In the genomic region with DNA sequence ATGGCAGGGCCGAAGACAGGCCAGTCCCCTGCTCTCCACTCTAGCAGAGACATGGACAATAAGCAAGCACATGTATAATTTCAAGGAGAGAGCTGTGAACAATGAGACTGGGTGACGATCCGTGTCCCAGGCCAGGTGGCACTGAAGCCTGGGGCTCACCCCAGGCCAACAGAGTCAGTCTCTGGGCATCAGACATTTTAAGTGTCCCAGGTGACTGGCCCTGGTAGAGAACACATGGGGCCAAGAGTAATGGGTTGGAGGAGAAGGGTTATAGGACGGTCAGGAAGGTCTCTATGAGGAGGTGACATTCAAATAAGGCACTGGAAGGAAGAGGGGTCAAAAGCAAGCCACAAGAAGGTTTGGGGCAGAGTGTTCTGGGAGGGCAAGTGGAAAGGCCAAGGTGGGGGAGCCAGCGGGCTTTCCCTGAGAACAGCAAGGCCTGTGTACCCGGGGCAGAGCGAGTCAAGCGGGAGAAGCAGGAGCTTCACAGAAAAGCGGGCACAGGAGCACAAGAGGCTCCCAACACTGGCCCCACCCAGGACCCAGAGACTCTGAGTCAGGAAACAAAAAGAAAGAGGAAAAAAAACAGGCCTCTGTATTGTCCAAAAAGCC, we compare ENCODE assay signal across 8 cellular contexts. TPM values are rescaled to one million over a fixed set of nuclear protein-coding genes. Genes with fewer than 3 reads are reported as not detected.
DNase-seq lines count a peak whose midpoint lies in the region; ATAC-seq and TF ChIP-seq lines count a peak whose summit lies in the region.

No MANE protein-coding gene starts in this region.

- no peak overlapping the region for H2AFZ ChIP-seq in Loucy (ENCODE audit: low read length)

- H3K27ac ChIP-seq in CD4-positive, CD25-positive, alpha-beta regulatory T cell (ENCODE audit: insufficient read depth, low read length, poor library complexity, severe bottlenecking), result peak overlapping the region; percentile 98
- peak overlapping the region; percentile 87 to 94 for H3K27ac ChIP-seq in coronary artery
- peak overlapping the region; percentile 77 to 88 for H3K27ac ChIP-seq in ovary

- ATAC-seq in CD4-positive, CD25-positive, alpha-beta regulatory T cell (ENCODE audit: low read depth in 2 of 2), result no peak

- H3K4me3 ChIP-seq in CD4-positive, CD25-positive, alpha-beta regulatory T cell (ENCODE audit: low read depth, low read length), result peak overlapping the region; percentile 98
- peak overlapping the region; percentile 90 for H3K4me3 ChIP-seq in Loucy (ENCODE audit: low read length, poor library complexity, severe bottlenecking)
- no peak overlapping the region for H3K4me3 ChIP-seq in coronary artery
- H3K4me3 ChIP-seq in ovary, result no peak overlapping the region

- TF ChIP-seq CTCF in Loucy (conservative IDR thresholded peaks at IDR 0.05; ENCODE audit: low read length) (no peak), coronary artery (IDR thresholded peaks at IDR 0.05) (no peak), ovary (IDR thresholded peaks at IDR 0.05) (no peak)

- intact Hi-C loops in ovary (cut with DNase I), result loop anchor here in 2 of 4 donors (5.0 to 10.0 kb wide), 2 partner anchors 52 to 154 kb away; no protein-coding TSS in a partner anchor

- peak overlapping the region; percentile 93 for H3K9ac ChIP-seq in Loucy (ENCODE audit: low read depth, low read length, poor library complexity, severe bottlenecking)

- peaks cover 10 to 73% (median 52%) of the 10 kb centered on the region in 4 donors for H3K4me1 Mint-ChIP-seq in CD4-positive, CD25-positive, alpha-beta regulatory T cell

- peaks cover 72% of the 10 kb centered on the region for H3K79me2 ChIP-seq in Loucy (ENCODE audit: insufficient read depth, low read length)

- DNase-seq in CD4-positive, CD25-positive, alpha-beta regulatory T cell, result no peak
- DNase-seq in coronary artery (ENCODE audit: low spot score) (no peak), ovary (peak in 1 of 5 donors; percentile 36), DMS79 treated with DMSO at 0.1 percent for 48 hours (lab: John Stamatoyannopoulos, UW) (no peak), GF-D8 (lab: John Stamatoyannopoulos, UW) (no peak), NCI-H2196 treated with DMSO at 0.1 percent for 48 hours (lab: John Stamatoyannopoulos, UW; ENCODE audit: unreplicated experiment) (no peak), SW 1271 (lab: John Stamatoyannopoulos, UW) (no peak)

- peak overlapping the region; percentile 97 for H3K4me2 ChIP-seq in Loucy (ENCODE audit: low read depth, low read length, poor library complexity, severe bottlenecking)

- peaks cover 10% of the 10 kb centered on the region for H3K36me3 ChIP-seq in CD4-positive, CD25-positive, alpha-beta regulatory T cell (ENCODE audit: control insufficient read depth, insufficient read depth, low read length)
- H3K36me3 ChIP-seq in Loucy (ENCODE audit: insufficient read depth, low read length) (no peaks in the 10 kb centered on the region), ovary (no peaks in the 10 kb centered on the region)

- H4K20me1 ChIP-seq in Loucy (ENCODE audit: insufficient read depth, low read length, poor library complexity, severe bottlenecking), result peaks cover 15% of the 10 kb centered on the region

- WGBS in ovary, 3 donors, result 58 to 77% (median 69%) methylated on average over 8 to 9 of the region's 9 CpGs

- no peaks in the 10 kb centered on the region for H3K27me3 Mint-ChIP-seq in CD4-positive, CD25-positive, alpha-beta regulatory T cell

- H3K27ac Mint-ChIP-seq in CD4-positive, CD25-positive, alpha-beta regulatory T cell, result peak overlapping the region; percentile 96 to 100 (median 97)

- peaks cover 28% of the 10 kb centered on the region for H3K36me3 Mint-ChIP-seq in CD4-positive, CD25-positive, alpha-beta regulatory T cell

- peaks cover 11% of the 10 kb centered on the region; the same call in 1 of the 2 replicates for H3F3A ChIP-seq in Loucy (ENCODE audit: low read depth)

- no peak for TF ChIP-seq POLR2A in ovary (IDR thresholded peaks at IDR 0.05)

- TF ChIP-seq EP300 in ovary (IDR thresholded peaks at IDR 0.05), result no peak

- peaks cover 0 to 2% (median 0%) of the 10 kb centered on the region in 7 donors for H3K9me3 Mint-ChIP-seq in CD4-positive, CD25-positive, alpha-beta regulatory T cell

- no peaks in the 10 kb centered on the region for H3K9me2 ChIP-seq in Loucy (replicated peaks; ENCODE audit: low read depth, low read length)

- peaks cover 79% of the 10 kb centered on the region for H3K4me1 ChIP-seq in CD4-positive, CD25-positive, alpha-beta regulatory T cell (ENCODE audit: control insufficient read depth, insufficient read depth, low read length, poor library complexity, severe bottlenecking)
- H3K4me1 ChIP-seq in Loucy (ENCODE audit: insufficient read depth, low read length, poor library complexity, severe bottlenecking) (peaks cover 52% of the 10 kb centered on the region), ovary (ENCODE audit: insufficient read depth) (peaks cover 31% of the 10 kb centered on the region)

- H3K4me3 Mint-ChIP-seq in CD4-positive, CD25-positive, alpha-beta regulatory T cell, result peak overlapping the region; percentile 93 to 99 (median 97)

- H3K27me3 ChIP-seq in CD4-positive, CD25-positive, alpha-beta regulatory T cell (ENCODE audit: control insufficient read depth, insufficient read depth, low read length), result no peaks in the 10 kb centered on the region
- H3K27me3 ChIP-seq in Loucy (ENCODE audit: insufficient read depth, low read length, poor library complexity, severe bottlenecking), result no peaks in the 10 kb centered on the region
- H3K27me3 ChIP-seq in ovary, result no peaks in the 10 kb centered on the region

- no peaks in the 10 kb centered on the region for H3K9me3 ChIP-seq in CD4-positive, CD25-positive, alpha-beta regulatory T cell (ENCODE audit: control insufficient read depth in 2 of 2, low read length in 2 of 2)
- H3K9me3 ChIP-seq in Loucy (ENCODE audit: insufficient read depth, low read depth, low read length), result no peaks in the 10 kb centered on the region
- H3K9me3 ChIP-seq in ovary, result no peaks in the 10 kb centered on the region

RNA-seq across cellular contexts. Expression of a gene that starts 1.1 kb away (rescaled TPM):
- total RNA-seq in CD4-positive, CD25-positive, alpha-beta regulatory T cell, result 381 TPM
- polyA plus RNA-seq in CD4-positive, CD25-positive, alpha-beta regulatory T cell, result 10 to 100 TPM; 11.9 to 16.6 (median 14.5) TPM
- total RNA-seq in ovary, result 100 to 1,000 TPM in 1 of 7 donors, 10 to 100 TPM in 6; 21.1 to 123 (median 39.7) TPM
- 10 to 100 TPM; 12.9 to 24.5 TPM for polyA plus RNA-seq in ovary

RNA-seq across cellular contexts. Expression of a gene that starts 59.2 kb away (rescaled TPM):
- not detected for total RNA-seq in CD4-positive, CD25-positive, alpha-beta regulatory T cell
- polyA plus RNA-seq in CD4-positive, CD25-positive, alpha-beta regulatory T cell, result not detected
- total RNA-seq in ovary, result 1 to 10 TPM in 1 of 7 donors, under 1 TPM in 1, not detected in 5; 0.82 to 2.6 TPM
- polyA plus RNA-seq in ovary, result under 1 TPM in 1 of 2 donors, not detected in 1; 0.52 TPM

Comparison
In these comparisons a context has a peak if more than half of its experiments do, and no peak if none do; other contexts are left out.
1. H3K4me3 ChIP-seq: peak in CD4-positive, CD25-positive, alpha-beta regulatory T cell (single experiment) and Loucy (single experiment); none in coronary artery (single experiment) and ovary (single experiment).
2. Peak in every context shown above with its lines, with median percentiles within 50 percentile points of each other: H3K27ac ChIP-seq.